ENCODE assay signal across 9 cellular contexts in genomic region chr12:2613674-2614073, GRCh38.
DNase-seq lines count a peak whose midpoint lies in the region; ATAC-seq and TF ChIP-seq lines count a peak whose summit lies in the region.
"Had no signal": no experiment of that assay in that cellular context is flagged by ENCODE, and none has a peak within 500 bp of the region (broad histone marks: within the 10 kb centered on the region; RNA-seq: fewer than 3 reads in every experiment).

No MANE protein-coding gene starts in this region.

- peaks cover 36% of the 10 kb centered on the region for H3K27me3 Mint-ChIP-seq in progenitor cell of endocrine pancreas

- H3K4me1 Mint-ChIP-seq in progenitor cell of endocrine pancreas (ENCODE audit: low read depth), result no peaks in the 10 kb centered on the region

- H3K36me3 Mint-ChIP-seq in progenitor cell of endocrine pancreas (ENCODE audit: insufficient read depth), result no peaks in the 10 kb centered on the region

- DNase-seq in M059J (ENCODE audit: low read depth) (peak; percentile 95), epidermal melanocyte (ENCODE audit: insufficient read length, low spot score) (peak; percentile 51), NCI-H774 (lab: John Stamatoyannopoulos, UW) (no peak), progenitor cell of endocrine pancreas (ENCODE audit: low spot score, unreplicated experiment) (no peak)
- peak in 3 of 4 experiments; percentile 7 to 35 (median 23) for DNase-seq in stimulated activated CD4-positive, alpha-beta T cell treated with anti-CD3 and anti-CD28 coated beads, Interleukin-1b, Interleukin-23, amount 100 ng/mL, for 24 hours (ENCODE audit: low read depth in 4 of 4, low spot score in 1 of 4)

- no peak overlapping the region for H3K4me3 Mint-ChIP-seq in progenitor cell of endocrine pancreas (ENCODE audit: low read depth)

- TF ChIP-seq CTCF in progenitor cell of endocrine pancreas (IDR thresholded peaks at IDR 0.05; ENCODE audit: unreplicated experiment), result no peak

- no peak overlapping the region for H3K27ac Mint-ChIP-seq in progenitor cell of endocrine pancreas

- ATAC-seq in GM18868 (IDR thresholded peaks at IDR 0.05; ENCODE audit: unreplicated experiment) (peak; percentile 45), HG02852 (IDR thresholded peaks at IDR 0.05; ENCODE audit: unreplicated experiment) (no peak), HG02571 (IDR thresholded peaks at IDR 0.05; ENCODE audit: unreplicated experiment) (no peak)
- ATAC-seq: K562 had no signal

- no peaks in the 10 kb centered on the region for H3K9me3 Mint-ChIP-seq in progenitor cell of endocrine pancreas (ENCODE audit: low read depth)

Comparison
In these comparisons a context has a peak if more than half of its experiments do, and no peak if none do; other contexts are left out.
1. DNase-seq: peak in M059J (single experiment), epidermal melanocyte (single experiment) and stimulated activated CD4-positive, alpha-beta T cell treated with anti-CD3 and anti-CD28 coated beads, Interleukin-1b, Interleukin-23, amount 100 ng/mL, for 24 hours (3 of 4); none in NCI-H774 (single experiment) and progenitor cell of endocrine pancreas (single experiment).